Comparison of ENCODE assay signal across 9 cellular contexts in genomic region chr5:50441479-50441815, GRCh38. TPM values are rescaled to one million over a fixed set of nuclear protein-coding genes. Genes with fewer than 3 reads are reported as not detected.
A peak's percentile ranks its signal among the peaks of the same experiment; 100 is the strongest.
DNase-seq lines count a peak whose midpoint lies in the region; ATAC-seq, FAIRE-seq and TF ChIP-seq lines count a peak whose summit lies in the region.
"Had no signal": no experiment of that assay in that cellular context is flagged by ENCODE, and none has a peak within 500 bp of the region (broad histone marks: within the 10 kb centered on the region; RNA-seq: fewer than 3 reads in every experiment).

No MANE protein-coding gene starts in this region.

- H3K27me3 ChIP-seq in HCT116 (ENCODE audit: insufficient read depth, low read length) (no peaks in the 10 kb centered on the region), mononuclear cell (ENCODE audit: insufficient read depth, low read length) (no peaks in the 10 kb centered on the region)

- ATAC-seq in A549 = no peak; a peak in 3 of 6 replicates
- ATAC-seq in HCT116 = no peak
- no peak for ATAC-seq in GM21390 (IDR thresholded peaks at IDR 0.05; ENCODE audit: unreplicated experiment)
- no peak for ATAC-seq in GM18520 (IDR thresholded peaks at IDR 0.05; ENCODE audit: unreplicated experiment)
- no peak for ATAC-seq in HG03457 (IDR thresholded peaks at IDR 0.05; ENCODE audit: unreplicated experiment)

- H3K9me3 ChIP-seq in A549 (no peaks in the 10 kb centered on the region), HCT116 (ENCODE audit: control insufficient read depth in 1 of 2, insufficient read depth in 1 of 2, low read depth in 1 of 2, low read length in 2 of 2) (no peaks in the 10 kb centered on the region), mononuclear cell (ENCODE audit: low read depth, low read length) (no peaks in the 10 kb centered on the region)

- CTCF ChIA-PET in A549 (lab: Yijun Ruan, JAX) = interaction anchor here (0.6 to 0.7 kb wide), 2 partner anchors 8 to 32 kb away, joined by 3 to 4 read pairs; no protein-coding TSS in a partner anchor
- CTCF ChIA-PET in HCT116 (lab: Charles Lee) = no interaction called here

- intact Hi-C loops in HCT116 (cut with micrococcal nuclease) = no loop called here

- DNase-seq in A549 (ENCODE audit: low read depth in 1 of 2, low spot score in 1 of 2) = no peak
- DNase-seq in HCT116 (ENCODE audit: low read depth, low spot score) = no peak
- DNase-seq in astrocyte of the spinal cord (ENCODE audit: low read depth, low spot score) = peak; percentile 1
- DNase-seq in SK-N-DZ (ENCODE audit: low spot score) = no peak
- DNase-seq: cortex of kidney had no signal

- TF ChIP-seq RAD21 in A549 (conservative IDR thresholded peaks at IDR 0.05 in 1 of 2, IDR thresholded peaks at IDR 0.05 in 1 of 2) = no peak
- no peak for TF ChIP-seq RAD21 in HCT116 (IDR thresholded peaks at IDR 0.05; ENCODE audit: low read depth)

- POLR2A ChIA-PET in A549 (lab: Yijun Ruan, JAX) = interaction anchor here (0.6 to 1.2 kb wide), 2 partner anchors 14 to 425 kb away, joined by 3 read pairs; no protein-coding TSS in a partner anchor
- POLR2A ChIA-PET in HCT116 (lab: Charles Lee) = no interaction called here

- peak overlapping the region; percentile 62 to 81; a peak in 5 of 6 replicates for H3K27ac ChIP-seq in A549
- H3K27ac ChIP-seq in HCT116 (ENCODE audit: low read depth, low read length) = peak overlapping the region; percentile 59

- H3K4me1 ChIP-seq in A549 (no peaks in the 10 kb centered on the region), HCT116 (ENCODE audit: control insufficient read depth in 1 of 2, insufficient read depth in 2 of 2, low read length in 2 of 2) (peaks cover 0 to 3% of the 10 kb centered on the region in 2 experiments; a peak in 2 of 4 replicates), mononuclear cell (ENCODE audit: insufficient read depth, low read length) (peaks cover 70% of the 10 kb centered on the region)

- RAD21 ChIA-PET in HCT116 (lab: Charles Lee; ENCODE audit: low non-redundant PET in 1 of 2, low total read pairs in 2 of 2, uncharacterized antibody in 2 of 2, unreplicated experiment in 2 of 2) = no interaction called here

- no peak for TF ChIP-seq EP300 in A549 (IDR thresholded peaks at IDR 0.05)

- no peaks in the 10 kb centered on the region for H4K20me1 ChIP-seq in HCT116 (ENCODE audit: insufficient read depth)

- H3K4me2 ChIP-seq in A549 = peak overlapping the region; percentile 45
- H3K4me2 ChIP-seq in HCT116 (ENCODE audit: low read length) = peak overlapping the region; percentile 75

- H3K9me2 ChIP-seq in HCT116 (ENCODE audit: insufficient read depth) = no peaks in the 10 kb centered on the region

- TF ChIP-seq POLR2A in A549 (IDR thresholded peaks at IDR 0.05; ENCODE audit: low read length) (no peak), HCT116 (IDR thresholded peaks at IDR 0.05; ENCODE audit: borderline replicate concordance, extremely low read depth, insufficient read depth, insufficient read length) (no peak)

- H2AFZ ChIP-seq in HCT116 (ENCODE audit: low read depth, low read length, poor library complexity, severe bottlenecking) = no peak overlapping the region

- no peaks in the 10 kb centered on the region for H3K36me3 ChIP-seq in HCT116 (ENCODE audit: control insufficient read depth in 1 of 2, insufficient read depth in 2 of 2, low read length in 2 of 2)

- no peak for TF ChIP-seq CTCF in A549 (IDR thresholded peaks at IDR 0.05)
- TF ChIP-seq CTCF in HCT116 (IDR thresholded peaks at IDR 0.05 in 2 of 3, conservative IDR thresholded peaks at IDR 0.05 in 1 of 3; ENCODE audit: borderline replicate concordance in 1 of 3, insufficient read depth in 1 of 3, low read depth in 2 of 3, low read length in 2 of 3) = no peak
- TF ChIP-seq CTCF in astrocyte of the spinal cord (IDR thresholded peaks at IDR 0.05; ENCODE audit: low read depth, low read length) = no peak

- H3K79me2 ChIP-seq in HCT116 (ENCODE audit: insufficient read depth, low read length) = no peaks in the 10 kb centered on the region

- H3K9ac ChIP-seq in HCT116 (ENCODE audit: low read length) = peak overlapping the region; percentile 61

- FAIRE-seq in A549 (lab: Jason Lieb, UNC) = no peak

- no TSS peak for BruUV-seq in HCT116 (replicated peaks; lab: Mats Ljungman, UMichigan)

- H3K4me3 ChIP-seq in A549 = peak overlapping the region; percentile 54
- H3K4me3 ChIP-seq in HCT116 (replicated peaks in 1 of 2; ENCODE audit: low read depth in 1 of 2, low read length in 2 of 2) = peak overlapping the region; percentile 48 to 63
- H3K4me3 ChIP-seq in astrocyte of the spinal cord (ENCODE audit: low read depth, low read length) = peak overlapping the region; percentile 38
- H3K4me3 ChIP-seq in mononuclear cell (ENCODE audit: low read length) = peak overlapping the region; percentile 84

- in situ Hi-C loops in astrocyte of the spinal cord (cut with HindIII; ENCODE audit: low sequenced_read_pairs) = no loop called here

- 27% methylated on average over 8 of the region's 8 CpGs for WGBS in A549 (ENCODE audit: missing lambda C conversion rate)

TF ChIP-seq in A549, 52 proteins besides CTCF, POLR2A, EP300 and RAD21 (continues in another document):
- TF ChIP-seq CBX8 (IDR thresholded peaks at IDR 0.05) = no peak
- TF ChIP-seq BCL3 (IDR thresholded peaks at IDR 0.05) = no peak
- TF ChIP-seq BHLHE40 (IDR thresholded peaks at IDR 0.05; ENCODE audit: low read depth, low read length) = no peak
- TF ChIP-seq PHF8 (IDR thresholded peaks at IDR 0.05; ENCODE audit: borderline replicate concordance, low read depth) = no peak
- no peak for TF ChIP-seq SMC3 (IDR thresholded peaks at IDR 0.05)
- no peak for TF ChIP-seq MYC (IDR thresholded peaks at IDR 0.05; ENCODE audit: borderline replicate concordance, low read length)
- no peak for TF ChIP-seq NFE2L2 (conservative IDR thresholded peaks at IDR 0.05; ENCODE audit: low read length)
- no peak for TF ChIP-seq RCOR1 (IDR thresholded peaks at IDR 0.05; ENCODE audit: low read depth, low read length)
- TF ChIP-seq RNF2 (IDR thresholded peaks at IDR 0.05; ENCODE audit: borderline replicate concordance, low read depth) = no peak

TF ChIP-seq in HCT116, 20 proteins besides CTCF, POLR2A, EP300 and RAD21:
- TF ChIP-seq MAX (IDR thresholded peaks at IDR 0.05) (0 out of 2 replicates have a peak, but pooled peaks have one; percentile 3), EZH2 (IDR thresholded peaks at IDR 0.05) (no peak), JUND (IDR thresholded peaks at IDR 0.05) (no peak), ZBTB33 (IDR thresholded peaks at IDR 0.05; ENCODE audit: extremely low read depth, insufficient replicate concordance, low read length) (no peak), POLR2AphosphoS5 (IDR thresholded peaks at IDR 0.05; ENCODE audit: low read depth, low read length) (no peak), ZNF274 (IDR thresholded peaks at IDR 0.05; ENCODE audit: low read depth, low read length) (no peak)

RNA-seq across cellular contexts. Expression of gene EMB, which starts 0.4 kb away (rescaled TPM):
- polyA plus RNA-seq in A549 (2011; rRNA removed) (8.8 and 11.9 TPM in 2 replicates), A549 (2017; fragmentation: RNase III; extraction: RNeasy Plus Mini Kit Qiagen cat#74134 plus additional on column Dnase treatment) (4.6 to 5.2 TPM (median 4.6 TPM) in 3 replicates)
- polyA plus RNA-seq in A549 (2012; cell fraction: cytosol; rRNA removed) = 1.8 and 2.6 TPM in 2 replicates
- 1.2 and 2.0 TPM in 2 replicates for polyA plus RNA-seq in A549 (2012; cell fraction: nucleus; rRNA removed)
- 2.3 and 3.1 TPM in 2 replicates for polyA minus RNA-seq in A549 (2011; rRNA and poly(A)+ RNA removed)
- total RNA-seq in HCT116 (2021; ENCODE audit: unreplicated experiment) (15.2 TPM), mononuclear cell (250 TPM)
- 3.1 and 3.7 TPM in 2 replicates for polyA plus RNA-seq in HCT116 (2012)
- 5.1 and 5.4 TPM in 2 replicates for polyA plus RNA-seq in SK-N-DZ (2014; cell fraction: cytosol; rRNA removed)
- polyA plus RNA-seq in SK-N-DZ (2014; cell fraction: nucleus; rRNA removed) = 7.3 and 10.3 TPM in 2 replicates

Comparison
In these comparisons a context has a peak if more than half of its experiments do, and no peak if none do; other contexts are left out.
1. RNA of gene EMB, which starts 0.4 kb away (total RNA-seq): 250 TPM in mononuclear cell (single experiment); 15.2 TPM in HCT116 (single experiment); every median in the first group is over 10 times any median in the second.
2. Of the 6 proteins assayed by ChIP-seq in both A549 and HCT116: peak only in A549: none; only in HCT116: MAX; in both: none; in neither: 5.
3. Peak in every context shown above with its lines, with median percentiles within 50 percentile points of each other: H3K4me3 ChIP-seq.